Comparison of ENCODE assay signal across 1 cellular context in the genomic region with DNA sequence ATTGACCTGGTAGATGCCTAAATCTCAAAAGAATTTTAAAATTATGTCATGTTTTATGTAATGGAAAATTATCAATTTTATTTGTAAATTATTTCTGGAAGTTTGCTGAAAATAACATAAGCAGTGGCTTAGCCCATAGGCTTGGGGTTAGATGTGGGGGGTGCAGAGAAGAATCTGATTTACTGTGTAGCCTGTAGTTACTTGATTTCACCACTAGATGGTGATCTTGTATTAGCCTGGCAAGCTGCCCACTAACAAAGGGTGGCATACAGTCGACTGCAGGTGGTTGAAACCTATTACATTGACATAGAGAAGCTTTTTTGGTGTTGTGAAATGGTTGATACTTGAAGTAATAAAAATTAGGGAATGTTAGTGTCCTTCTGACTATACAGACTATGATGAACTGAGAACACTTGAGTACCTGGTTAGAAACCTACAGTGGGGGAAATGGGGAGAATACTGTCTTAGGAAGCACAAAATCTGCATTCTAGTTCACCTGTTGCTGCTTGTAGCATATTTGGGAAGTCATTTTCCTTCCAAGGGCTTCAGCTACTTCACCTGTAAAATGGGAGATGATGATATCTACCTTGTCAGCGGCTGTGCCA.
TF ChIP-seq lines count a peak whose summit lies in the region.

No MANE protein-coding gene starts in this region.

TF ChIP-seq in HepG2, 621 proteins besides CTCF, POLR2A, EP300 and RAD21 (continued from another document):
- TF ChIP-seq, protein P1, sequence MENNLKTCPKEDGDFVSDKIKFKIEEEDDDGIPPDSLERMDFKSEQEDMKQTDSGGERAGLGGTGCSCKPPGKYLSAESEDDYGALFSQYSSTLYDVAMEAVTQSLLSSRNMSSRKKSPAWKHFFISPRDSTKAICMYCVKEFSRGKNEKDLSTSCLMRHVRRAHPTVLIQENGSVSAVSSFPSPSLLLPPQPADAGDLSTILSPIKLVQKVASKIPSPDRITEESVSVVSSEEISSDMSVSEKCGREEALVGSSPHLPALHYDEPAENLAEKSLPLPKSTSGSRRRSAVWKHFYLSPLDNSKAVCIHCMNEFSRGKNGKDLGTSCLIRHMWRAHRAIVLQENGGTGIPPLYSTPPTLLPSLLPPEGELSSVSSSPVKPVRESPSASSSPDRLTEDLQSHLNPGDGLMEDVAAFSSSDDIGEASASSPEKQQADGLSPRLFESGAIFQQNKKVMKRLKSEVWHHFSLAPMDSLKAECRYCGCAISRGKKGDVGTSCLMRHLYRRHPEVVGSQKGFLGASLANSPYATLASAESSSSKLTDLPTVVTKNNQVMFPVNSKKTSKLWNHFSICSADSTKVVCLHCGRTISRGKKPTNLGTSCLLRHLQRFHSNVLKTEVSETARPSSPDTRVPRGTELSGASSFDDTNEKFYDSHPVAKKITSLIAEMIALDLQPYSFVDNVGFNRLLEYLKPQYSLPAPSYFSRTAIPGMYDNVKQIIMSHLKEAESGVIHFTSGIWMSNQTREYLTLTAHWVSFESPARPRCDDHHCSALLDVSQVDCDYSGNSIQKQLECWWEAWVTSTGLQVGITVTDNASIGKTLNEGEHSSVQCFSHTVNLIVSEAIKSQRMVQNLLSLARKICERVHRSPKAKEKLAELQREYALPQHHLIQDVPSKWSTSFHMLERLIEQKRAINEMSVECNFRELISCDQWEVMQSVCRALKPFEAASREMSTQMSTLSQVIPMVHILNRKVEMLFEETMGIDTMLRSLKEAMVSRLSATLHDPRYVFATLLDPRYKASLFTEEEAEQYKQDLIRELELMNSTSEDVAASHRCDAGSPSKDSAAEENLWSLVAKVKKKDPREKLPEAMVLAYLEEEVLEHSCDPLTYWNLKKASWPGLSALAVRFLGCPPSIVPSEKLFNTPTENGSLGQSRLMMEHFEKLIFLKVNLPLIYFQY (CRISPR knock-in tag; IDR thresholded peaks at IDR 0.05; ENCODE audit: borderline replicate concordance): peak; percentile 23; the same call in 1 of the 2 replicates
- TF ChIP-seq, protein P2, sequence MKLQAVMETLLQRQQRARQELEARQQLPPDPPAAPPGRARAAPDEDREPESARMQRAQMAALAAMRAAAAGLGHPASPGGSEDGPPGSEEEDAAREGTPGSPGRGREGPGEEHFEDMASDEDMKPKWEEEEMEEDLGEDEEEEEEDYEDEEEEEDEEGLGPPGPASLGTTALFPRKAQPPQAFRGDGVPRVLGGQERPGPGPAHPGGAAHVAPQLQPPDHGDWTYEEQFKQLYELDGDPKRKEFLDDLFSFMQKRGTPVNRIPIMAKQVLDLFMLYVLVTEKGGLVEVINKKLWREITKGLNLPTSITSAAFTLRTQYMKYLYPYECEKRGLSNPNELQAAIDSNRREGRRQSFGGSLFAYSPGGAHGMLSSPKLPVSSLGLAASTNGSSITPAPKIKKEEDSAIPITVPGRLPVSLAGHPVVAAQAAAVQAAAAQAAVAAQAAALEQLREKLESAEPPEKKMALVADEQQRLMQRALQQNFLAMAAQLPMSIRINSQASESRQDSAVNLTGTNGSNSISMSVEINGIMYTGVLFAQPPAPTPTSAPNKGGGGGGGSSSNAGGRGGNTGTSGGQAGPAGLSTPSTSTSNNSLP (IDR thresholded peaks at IDR 0.05; ENCODE audit: low read depth, low read length): 0 out of 2 replicates have a peak, but pooled peaks have one; percentile 36
- TF ChIP-seq, protein P3, sequence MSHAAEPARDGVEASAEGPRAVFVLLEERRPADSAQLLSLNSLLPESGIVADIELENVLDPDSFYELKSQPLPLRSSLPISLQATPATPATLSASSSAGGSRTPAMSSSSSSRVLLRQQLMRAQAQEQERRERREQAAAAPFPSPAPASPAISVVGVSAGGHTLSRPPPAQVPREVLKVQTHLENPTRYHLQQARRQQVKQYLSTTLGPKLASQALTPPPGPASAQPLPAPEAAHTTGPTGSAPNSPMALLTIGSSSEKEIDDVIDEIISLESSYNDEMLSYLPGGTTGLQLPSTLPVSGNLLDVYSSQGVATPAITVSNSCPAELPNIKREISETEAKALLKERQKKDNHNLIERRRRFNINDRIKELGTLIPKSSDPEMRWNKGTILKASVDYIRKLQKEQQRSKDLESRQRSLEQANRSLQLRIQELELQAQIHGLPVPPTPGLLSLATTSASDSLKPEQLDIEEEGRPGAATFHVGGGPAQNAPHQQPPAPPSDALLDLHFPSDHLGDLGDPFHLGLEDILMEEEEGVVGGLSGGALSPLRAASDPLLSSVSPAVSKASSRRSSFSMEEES (CRISPR knock-in tag; IDR thresholded peaks at IDR 0.05): no peak
- TF ChIP-seq ZNF292 (CRISPR knock-in tag; IDR thresholded peaks at IDR 0.05; ENCODE audit: borderline replicate concordance, low read depth) (no peak), ARID2 (CRISPR knock-in tag; IDR thresholded peaks at IDR 0.05; ENCODE audit: borderline replicate concordance) (no peak), KLF6 (CRISPR knock-in tag; IDR thresholded peaks at IDR 0.05) (no peak), BCL6 (CRISPR knock-in tag; IDR thresholded peaks at IDR 0.05) (0 out of 2 replicates have a peak, but pooled peaks have one; percentile 14), KLF11 (CRISPR knock-in tag; IDR thresholded peaks at IDR 0.05) (0 out of 2 replicates have a peak, but pooled peaks have one; percentile 44), CBFB (CRISPR knock-in tag; IDR thresholded peaks at IDR 0.05) (no peak), ZNF777 (CRISPR knock-in tag; IDR thresholded peaks at IDR 0.05) (0 out of 2 replicates have a peak, but pooled peaks have one; percentile 17), STAG1 (CRISPR knock-in tag; IDR thresholded peaks at IDR 0.05) (peak; percentile 96), MXI1 (IDR thresholded peaks at IDR 0.05; ENCODE audit: borderline replicate concordance, low read depth, low read length) (0 out of 3 replicates have a peak, but pooled peaks have one; percentile 16), ELF1 (CRISPR knock-in tag; IDR thresholded peaks at IDR 0.05) (no peak), SP140L (CRISPR knock-in tag; IDR thresholded peaks at IDR 0.05; ENCODE audit: borderline replicate concordance) (0 out of 2 replicates have a peak, but pooled peaks have one; percentile 64), ZNF230 (CRISPR knock-in tag; IDR thresholded peaks at IDR 0.05) (no peak)
- TF ChIP-seq, protein P4, sequence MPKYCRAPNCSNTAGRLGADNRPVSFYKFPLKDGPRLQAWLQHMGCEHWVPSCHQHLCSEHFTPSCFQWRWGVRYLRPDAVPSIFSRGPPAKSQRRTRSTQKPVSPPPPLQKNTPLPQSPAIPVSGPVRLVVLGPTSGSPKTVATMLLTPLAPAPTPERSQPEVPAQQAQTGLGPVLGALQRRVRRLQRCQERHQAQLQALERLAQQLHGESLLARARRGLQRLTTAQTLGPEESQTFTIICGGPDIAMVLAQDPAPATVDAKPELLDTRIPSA (CRISPR knock-in tag; IDR thresholded peaks at IDR 0.05; ENCODE audit: borderline replicate concordance): no peak
- TF ChIP-seq, protein P5, sequence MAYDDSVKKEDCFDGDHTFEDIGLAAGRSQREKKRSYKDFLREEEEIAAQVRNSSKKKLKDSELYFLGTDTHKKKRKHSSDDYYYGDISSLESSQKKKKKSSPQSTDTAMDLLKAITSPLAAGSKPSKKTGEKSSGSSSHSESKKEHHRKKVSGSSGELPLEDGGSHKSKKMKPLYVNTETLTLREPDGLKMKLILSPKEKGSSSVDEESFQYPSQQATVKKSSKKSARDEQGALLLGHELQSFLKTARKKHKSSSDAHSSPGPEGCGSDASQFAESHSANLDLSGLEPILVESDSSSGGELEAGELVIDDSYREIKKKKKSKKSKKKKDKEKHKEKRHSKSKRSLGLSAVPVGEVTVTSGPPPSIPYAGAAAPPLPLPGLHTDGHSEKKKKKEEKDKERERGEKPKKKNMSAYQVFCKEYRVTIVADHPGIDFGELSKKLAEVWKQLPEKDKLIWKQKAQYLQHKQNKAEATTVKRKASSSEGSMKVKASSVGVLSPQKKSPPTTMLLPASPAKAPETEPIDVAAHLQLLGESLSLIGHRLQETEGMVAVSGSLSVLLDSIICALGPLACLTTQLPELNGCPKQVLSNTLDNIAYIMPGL (CRISPR knock-in tag; IDR thresholded peaks at IDR 0.05; ENCODE audit: borderline replicate concordance in 1 of 2, low read depth in 1 of 2): peak in 1 of 2 experiments; percentile 43; a peak in 1 of 4 replicates
- TF ChIP-seq, protein P6, sequence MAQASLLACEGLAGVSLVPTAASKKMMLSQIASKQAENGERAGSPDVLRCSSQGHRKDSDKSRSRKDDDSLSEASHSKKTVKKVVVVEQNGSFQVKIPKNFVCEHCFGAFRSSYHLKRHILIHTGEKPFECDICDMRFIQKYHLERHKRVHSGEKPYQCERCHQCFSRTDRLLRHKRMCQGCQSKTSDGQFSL (CRISPR knock-in tag; IDR thresholded peaks at IDR 0.05): peak; percentile 99
- TF ChIP-seq, protein P7, sequence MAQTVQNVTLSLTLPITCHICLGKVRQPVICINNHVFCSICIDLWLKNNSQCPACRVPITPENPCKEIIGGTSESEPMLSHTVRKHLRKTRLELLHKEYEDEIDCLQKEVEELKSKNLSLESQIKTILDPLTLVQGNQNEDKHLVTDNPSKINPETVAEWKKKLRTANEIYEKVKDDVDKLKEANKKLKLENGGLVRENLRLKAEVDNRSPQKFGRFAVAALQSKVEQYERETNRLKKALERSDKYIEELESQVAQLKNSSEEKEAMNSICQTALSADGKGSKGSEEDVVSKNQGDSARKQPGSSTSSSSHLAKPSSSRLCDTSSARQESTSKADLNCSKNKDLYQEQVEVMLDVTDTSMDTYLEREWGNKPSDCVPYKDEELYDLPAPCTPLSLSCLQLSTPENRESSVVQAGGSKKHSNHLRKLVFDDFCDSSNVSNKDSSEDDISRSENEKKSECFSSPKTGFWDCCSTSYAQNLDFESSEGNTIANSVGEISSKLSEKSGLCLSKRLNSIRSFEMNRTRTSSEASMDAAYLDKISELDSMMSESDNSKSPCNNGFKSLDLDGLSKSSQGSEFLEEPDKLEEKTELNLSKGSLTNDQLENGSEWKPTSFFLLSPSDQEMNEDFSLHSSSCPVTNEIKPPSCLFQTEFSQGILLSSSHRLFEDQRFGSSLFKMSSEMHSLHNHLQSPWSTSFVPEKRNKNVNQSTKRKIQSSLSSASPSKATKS (CRISPR knock-in tag; IDR thresholded peaks at IDR 0.05): no peak
- TF ChIP-seq, protein P8, sequence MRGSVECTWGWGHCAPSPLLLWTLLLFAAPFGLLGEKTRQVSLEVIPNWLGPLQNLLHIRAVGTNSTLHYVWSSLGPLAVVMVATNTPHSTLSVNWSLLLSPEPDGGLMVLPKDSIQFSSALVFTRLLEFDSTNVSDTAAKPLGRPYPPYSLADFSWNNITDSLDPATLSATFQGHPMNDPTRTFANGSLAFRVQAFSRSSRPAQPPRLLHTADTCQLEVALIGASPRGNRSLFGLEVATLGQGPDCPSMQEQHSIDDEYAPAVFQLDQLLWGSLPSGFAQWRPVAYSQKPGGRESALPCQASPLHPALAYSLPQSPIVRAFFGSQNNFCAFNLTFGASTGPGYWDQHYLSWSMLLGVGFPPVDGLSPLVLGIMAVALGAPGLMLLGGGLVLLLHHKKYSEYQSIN (CRISPR knock-in tag; IDR thresholded peaks at IDR 0.05; ENCODE audit: borderline replicate concordance): no peak
